ENCODE assay signal across 8 cellular contexts in the genomic region with DNA sequence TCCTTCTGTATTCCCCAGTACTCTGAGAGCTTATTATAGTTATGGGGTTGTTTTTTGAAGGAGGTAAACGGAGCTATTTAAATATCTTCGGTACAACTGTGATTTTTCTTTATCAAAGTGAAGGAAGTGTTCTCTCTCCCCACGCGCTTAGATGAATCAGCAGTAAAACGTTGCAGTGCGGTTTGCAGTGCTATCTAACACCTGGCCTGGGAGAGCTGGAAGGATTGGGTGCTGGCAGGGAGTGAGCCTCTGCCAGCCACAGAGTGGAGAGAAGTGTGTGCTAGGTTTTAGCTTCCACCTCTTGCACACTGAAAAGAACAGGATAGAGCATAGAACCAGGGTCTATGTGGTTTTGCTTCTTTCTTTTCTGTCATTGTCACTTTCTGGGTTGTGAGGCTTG.
DNase-seq lines count a peak whose midpoint lies in the region; ATAC-seq, FAIRE-seq and TF ChIP-seq lines count a peak whose summit lies in the region.

No MANE protein-coding gene starts in this region.

- H2AFZ ChIP-seq in OCI-LY3 (ENCODE audit: low read depth, low read length), result no peak overlapping the region

- no peak overlapping the region for H3K9ac ChIP-seq in OCI-LY3 (ENCODE audit: low read length)
- peak overlapping the region in 1 of 2 donors; percentile 47 for H3K9ac ChIP-seq in kidney (ENCODE audit: low read length in 2 of 2)

- no peaks in the 10 kb centered on the region for H4K20me1 ChIP-seq in OCI-LY3 (ENCODE audit: insufficient read depth, low read length)

- no peaks in the 10 kb centered on the region for H3K79me2 ChIP-seq in OCI-LY3 (ENCODE audit: low read length)

- no peaks in the 10 kb centered on the region for H3K9me3 ChIP-seq in OCI-LY3 (ENCODE audit: insufficient read depth, low read length)
- H3K9me3 ChIP-seq in kidney (ENCODE audit: control insufficient read depth in 1 of 2, low read length in 2 of 2), result no peaks in the 10 kb centered on the region

- H3K4me3 ChIP-seq in AG10803 (ENCODE audit: low read length), result peak overlapping the region; percentile 47
- no peak overlapping the region for H3K4me3 ChIP-seq in OCI-LY3 (ENCODE audit: low read length)
- H3K4me3 ChIP-seq in kidney (ENCODE audit: low read length in 2 of 2), result peak overlapping the region; percentile 59 to 60

- peak; percentile 75 for ATAC-seq in GM19043 (IDR thresholded peaks at IDR 0.05; ENCODE audit: low read depth, unreplicated experiment)
- ATAC-seq in HG03521 (IDR thresholded peaks at IDR 0.05; ENCODE audit: unreplicated experiment), result peak; percentile 74
- ATAC-seq in HG02938 (IDR thresholded peaks at IDR 0.05; ENCODE audit: unreplicated experiment), result no peak

- TF ChIP-seq CTCF in AG10803 (conservative IDR thresholded peaks at IDR 0.05; ENCODE audit: low read length) (no peak), OCI-LY3 (IDR thresholded peaks at IDR 0.05; ENCODE audit: low read depth, low read length) (no peak), kidney (IDR thresholded peaks at IDR 0.05; ENCODE audit: borderline replicate concordance, extremely low read depth, insufficient read depth) (no peak)

- intact Hi-C loops in kidney (cut with DNase I), result no loop called here

- H3K4me1 ChIP-seq in OCI-LY3 (ENCODE audit: low read length) (peaks cover 15% of the 10 kb centered on the region), kidney (ENCODE audit: control insufficient read depth in 1 of 2, insufficient read depth in 1 of 2, low read depth in 1 of 2, low read length in 2 of 2) (no peaks in the 10 kb centered on the region)

- DNase-seq in AG10803 (ENCODE audit: low read depth) (peak; percentile 59), kidney (no peak)
- DNase-seq in activated naive CD4-positive, alpha-beta T cell treated with anti-CD3 and anti-CD28 coated beads, Interleukin-2, amount 50 U/mL, for 16 hours, result peak; percentile 48
- DNase-seq in stimulated activated CD8-positive, alpha-beta memory T cell treated with anti-CD3 and anti-CD28 coated beads, Interleukin-12 subunit alpha, Interleukin-12 subunit beta, amount 100 ng/mL, for 1 hour (ENCODE audit: low read depth), result peak; percentile 6

- no peak for FAIRE-seq in kidney (lab: Jason Lieb, UNC)

- H3K27ac ChIP-seq in OCI-LY3 (ENCODE audit: low read length) (no peak overlapping the region), kidney (ENCODE audit: low read depth in 2 of 2, low read length in 2 of 2) (peak overlapping the region in 1 of 2 donors; percentile 4)

- no peaks in the 10 kb centered on the region for H3K27me3 ChIP-seq in OCI-LY3 (ENCODE audit: low read depth, low read length)

- 0 out of 2 replicates have a peak overlapping the region, but pooled peaks have one; percentile 6 for H3K4me2 ChIP-seq in OCI-LY3 (ENCODE audit: low read length)

- H3K36me3 ChIP-seq in OCI-LY3 (replicated peaks; ENCODE audit: low read depth, low read length), result peaks cover 6% of the 10 kb centered on the region
- H3K36me3 ChIP-seq in kidney (ENCODE audit: control insufficient read depth in 1 of 2, insufficient read depth in 2 of 2, low read length in 2 of 2), result no peaks in the 10 kb centered on the region
